20 cellular contexts compared by ENCODE assay signal in the genomic region with DNA sequence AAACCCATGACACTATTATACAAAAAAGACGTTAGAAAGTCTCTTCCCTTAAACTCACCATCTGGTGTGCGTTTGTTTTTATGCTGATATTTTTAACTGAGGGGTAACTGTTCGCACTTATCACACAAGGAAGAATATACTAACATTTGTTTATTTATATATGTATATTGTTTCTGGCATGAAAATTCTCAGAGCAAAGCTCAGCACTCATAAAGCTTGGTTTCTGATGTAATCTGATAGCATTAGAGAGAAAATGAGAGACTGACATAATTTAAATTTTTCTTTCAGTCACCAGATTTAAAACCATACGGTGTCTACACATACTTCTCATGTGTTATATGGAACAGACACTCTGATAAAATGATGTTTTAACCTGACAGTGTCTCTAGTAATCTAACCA.
"Had no signal": no experiment of that assay in that cellular context is flagged by ENCODE, and none has a peak within 500 bp of the region (broad histone marks: within the 10 kb centered on the region; RNA-seq: fewer than 3 reads in every experiment).

No MANE protein-coding gene starts in this region.

- H3K4me3 ChIP-seq: coronary artery, dorsolateral prefrontal cortex, heart left ventricle, psoas muscle, spleen, stomach, thoracic aorta, transverse colon had no signal

- H3K36me3 ChIP-seq: thoracic aorta, transverse colon had no signal

- H3K9me3 ChIP-seq: heart left ventricle, psoas muscle, spleen, stomach, thoracic aorta, transverse colon had no signal

- H3K27ac ChIP-seq: coronary artery, dorsolateral prefrontal cortex, heart left ventricle, psoas muscle, spleen, stomach, thoracic aorta, transverse colon had no signal

- DNase-seq: dorsolateral prefrontal cortex; effector CD8-positive, alpha-beta T cell; heart left ventricle; hypothalamus; islet precursor cell; mammary epithelial cell; naive thymus-derived CD4-positive, alpha-beta T cell; nephron progenitor cell; psoas muscle; retina; spleen; stimulated activated CD4-positive, alpha-beta T cell treated with anti-CD3 and anti-CD28 coated beads, Interleukin-15, amount 100 ng/mL, for 24 hours; stimulated activated CD4-positive, alpha-beta T cell treated with anti-CD3 and anti-CD28 coated beads, Interleukin-1b, Interleukin-23, amount 100 ng/mL, for 48 hours; stimulated activated CD4-positive, alpha-beta T cell treated with anti-CD3 and anti-CD28 coated beads, Interleukin-4, amount 100 ng/mL, for 4 hours; stimulated activated naive CD4-positive, alpha-beta T cell; stomach; substantia nigra; transverse colon had no signal
